Comparison of ENCODE assay signal across 11 cellular contexts in genomic region chr19:43505186-43505456, GRCh38. TPM values are rescaled to one million over a fixed set of nuclear protein-coding genes. Genes with fewer than 3 reads are reported as not detected.
DNase-seq lines count a peak whose midpoint lies in the region; ATAC-seq and TF ChIP-seq lines count a peak whose summit lies in the region.
"Had no signal": no experiment of that assay in that cellular context is flagged by ENCODE, and none has a peak within 500 bp of the region (broad histone marks: within the 10 kb centered on the region; RNA-seq: fewer than 3 reads in every experiment).

No MANE protein-coding gene starts in this region.

- DNase-seq in neural crest cell (ENCODE audit: low read depth, low spot score) (no peak), NAMALWA (ENCODE audit: low spot score) (no peak), GM10266 (ENCODE audit: extremely low spot score) (no peak), omental fat pad (ENCODE audit: low spot score) (no peak)
- DNase-seq: OCI-M1 had no signal

- H3K9me3 Mint-ChIP-seq in dendritic cell treated with granulocyte-macrophage colony-stimulating factor and Interleukin-4, amounts not matched to agents 40 ng/mL and 50 ng/mL, for 4 days, result no peaks in the 10 kb centered on the region
- no peaks in the 10 kb centered on the region for H3K9me3 Mint-ChIP-seq in neural crest cell

- peak overlapping the region; percentile 93 for H3K27ac Mint-ChIP-seq in dendritic cell treated with granulocyte-macrophage colony-stimulating factor and Interleukin-4, amounts not matched to agents 40 ng/mL and 50 ng/mL, for 4 days
- no peak overlapping the region for H3K27ac Mint-ChIP-seq in neural crest cell (ENCODE audit: unreplicated experiment)

- peaks cover 4% of the 10 kb centered on the region for H3K27me3 Mint-ChIP-seq in dendritic cell treated with granulocyte-macrophage colony-stimulating factor and Interleukin-4, amounts not matched to agents 40 ng/mL and 50 ng/mL, for 4 days
- peaks cover 2% of the 10 kb centered on the region for H3K27me3 Mint-ChIP-seq in neural crest cell (ENCODE audit: low read depth)

- ATAC-seq in GM18873 (IDR thresholded peaks at IDR 0.05; ENCODE audit: low FRiP score, unreplicated experiment), result no peak
- ATAC-seq in omental fat pad (ENCODE audit: low FRiP score), result no peak

- intact Hi-C loops in dendritic cell treated with granulocyte-macrophage colony-stimulating factor and Interleukin-4, amounts not matched to agents 40 ng/mL and 50 ng/mL, for 4 days (cut with micrococcal nuclease), result loop anchor here (2.0 kb wide), 1 partner anchor 14 kb away; no protein-coding TSS in a partner anchor

- H3K27ac ChIP-seq in C4-2B, result peak overlapping the region; percentile 66; the same call in 1 of the 2 replicates
- peak overlapping the region; percentile 57 for H3K27ac ChIP-seq in KOPT-K1 (ENCODE audit: low read depth, low read length, poor library complexity, severe bottlenecking)

- H3K4me1 Mint-ChIP-seq in dendritic cell treated with granulocyte-macrophage colony-stimulating factor and Interleukin-4, amounts not matched to agents 40 ng/mL and 50 ng/mL, for 4 days (ENCODE audit: low read depth), result peaks cover 43% of the 10 kb centered on the region
- H3K4me1 Mint-ChIP-seq in neural crest cell, result peaks cover 21% of the 10 kb centered on the region

- no peaks in the 10 kb centered on the region for H3K9me3 ChIP-seq in KOPT-K1 (ENCODE audit: insufficient read depth, low read length, poor library complexity, severe bottlenecking)

- no peak for TF ChIP-seq CTCF in C4-2B (conservative IDR thresholded peaks at IDR 0.05)
- TF ChIP-seq CTCF in neural crest cell (conservative IDR thresholded peaks at IDR 0.05), result no peak
- TF ChIP-seq CTCF in GM10266 (IDR thresholded peaks at IDR 0.05; ENCODE audit: control insufficient read depth, insufficient read depth, low read depth, missing control alignments), result no peak
- no peak for TF ChIP-seq CTCF in omental fat pad (IDR thresholded peaks at IDR 0.05)

- H3K4me3 Mint-ChIP-seq in dendritic cell treated with granulocyte-macrophage colony-stimulating factor and Interleukin-4, amounts not matched to agents 40 ng/mL and 50 ng/mL, for 4 days, result peak overlapping the region; percentile 45
- H3K4me3 Mint-ChIP-seq in neural crest cell, result peak overlapping the region; percentile 62

- peaks cover 5% of the 10 kb centered on the region; the same call in 1 of the 2 replicates for H3K36me3 ChIP-seq in KOPT-K1 (ENCODE audit: insufficient read depth, low read length)

- H3K36me3 Mint-ChIP-seq in dendritic cell treated with granulocyte-macrophage colony-stimulating factor and Interleukin-4, amounts not matched to agents 40 ng/mL and 50 ng/mL, for 4 days (ENCODE audit: low read depth), result peaks cover 94% of the 10 kb centered on the region
- H3K36me3 Mint-ChIP-seq in neural crest cell (ENCODE audit: low read depth), result peaks cover 2% of the 10 kb centered on the region

RNA-seq across cellular contexts. Expression of gene PHLDB3, which starts 0.6 kb away (rescaled TPM):
- total RNA-seq in neural crest cell (13.3 and 14.3 TPM in 2 replicates), omental fat pad (1 to 10 TPM; 2.0 to 8.7 (median 3.9) TPM)

RNA-seq across cellular contexts. Expression of gene ETHE1, which starts 21.9 kb away (rescaled TPM):
- total RNA-seq in neural crest cell (23.7 and 25.0 TPM in 2 replicates), omental fat pad (10 to 100 TPM; 32.4 to 52.3 (median 41.3) TPM)

RNA-seq across cellular contexts. Expression of gene ZNF575, which starts 27.9 kb away (rescaled TPM):
- total RNA-seq in neural crest cell, result 0.57 and 0.72 TPM in 2 replicates
- under 1 TPM in 1 of 4 donors, not detected in 3; 0.47 TPM for total RNA-seq in omental fat pad
- total RNA-seq: Daoy, HT1080 had no signal

RNA-seq across cellular contexts. Expression of gene LYPD3, which starts 39.7 kb away (rescaled TPM):
- total RNA-seq in neural crest cell, result 0.50 and 0.89 TPM in 2 replicates
- total RNA-seq in omental fat pad, result 10 to 100 TPM in 1 of 4 donors, 1 to 10 TPM in 1, under 1 TPM in 1, not detected in 1; 0.47 to 26.4 (median 1.9) TPM
- total RNA-seq: HT1080 had no signal
